Comparison of ENCODE assay signal across 1 cellular context in genomic region chr10:34254596-34254995, GRCh38.
TF ChIP-seq lines count a peak whose summit lies in the region.

No MANE protein-coding gene starts in this region.

TF ChIP-seq in HEK293, 187 proteins besides CTCF, POLR2A, EP300 and RAD21 (continued from another document):
- TF ChIP-seq, protein P1, sequence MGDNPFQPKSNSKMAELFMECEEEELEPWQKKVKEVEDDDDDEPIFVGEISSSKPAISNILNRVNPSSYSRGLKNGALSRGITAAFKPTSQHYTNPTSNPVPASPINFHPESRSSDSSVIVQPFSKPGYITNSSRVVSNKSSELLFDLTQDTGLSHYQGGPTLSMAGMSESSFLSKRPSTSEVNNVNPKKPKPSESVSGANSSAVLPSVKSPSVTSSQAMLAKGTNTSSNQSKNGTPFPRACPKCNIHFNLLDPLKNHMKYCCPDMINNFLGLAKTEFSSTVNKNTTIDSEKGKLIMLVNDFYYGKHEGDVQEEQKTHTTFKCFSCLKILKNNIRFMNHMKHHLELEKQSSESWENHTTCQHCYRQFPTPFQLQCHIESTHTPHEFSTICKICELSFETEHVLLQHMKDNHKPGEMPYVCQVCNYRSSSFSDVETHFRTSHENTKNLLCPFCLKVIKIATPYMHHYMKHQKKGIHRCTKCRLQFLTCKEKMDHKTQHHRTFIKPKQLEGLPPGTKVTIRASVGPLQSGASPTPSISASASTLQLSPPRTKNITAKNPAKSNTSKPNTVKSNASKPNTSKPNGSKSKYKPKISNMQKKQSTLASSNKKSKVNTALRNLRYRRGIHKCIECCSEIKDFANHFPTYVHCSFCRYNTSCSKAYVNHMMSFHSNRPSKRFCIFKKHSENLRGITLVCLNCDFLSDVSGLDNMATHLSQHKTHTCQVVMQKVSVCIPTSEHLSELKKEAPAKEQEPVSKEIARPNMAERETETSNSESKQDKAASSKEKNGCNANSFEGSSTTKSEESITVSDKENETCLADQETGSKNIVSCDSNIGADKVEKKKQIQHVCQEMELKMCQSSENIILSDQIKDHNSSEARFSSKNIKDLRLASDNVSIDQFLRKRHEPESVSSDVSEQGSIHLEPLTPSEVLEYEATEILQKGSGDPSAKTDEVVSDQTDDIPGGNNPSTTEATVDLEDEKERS (tag by site-specific recombination; IDR thresholded peaks at IDR 0.05): no peak
- TF ChIP-seq ZNF214 (tag by site-specific recombination; IDR thresholded peaks at IDR 0.05; ENCODE audit: borderline replicate concordance) (no peak), ZNF701 (tag by site-specific recombination; IDR thresholded peaks at IDR 0.05) (no peak)
